1 cellular context compared by ENCODE assay signal in the genomic region with DNA sequence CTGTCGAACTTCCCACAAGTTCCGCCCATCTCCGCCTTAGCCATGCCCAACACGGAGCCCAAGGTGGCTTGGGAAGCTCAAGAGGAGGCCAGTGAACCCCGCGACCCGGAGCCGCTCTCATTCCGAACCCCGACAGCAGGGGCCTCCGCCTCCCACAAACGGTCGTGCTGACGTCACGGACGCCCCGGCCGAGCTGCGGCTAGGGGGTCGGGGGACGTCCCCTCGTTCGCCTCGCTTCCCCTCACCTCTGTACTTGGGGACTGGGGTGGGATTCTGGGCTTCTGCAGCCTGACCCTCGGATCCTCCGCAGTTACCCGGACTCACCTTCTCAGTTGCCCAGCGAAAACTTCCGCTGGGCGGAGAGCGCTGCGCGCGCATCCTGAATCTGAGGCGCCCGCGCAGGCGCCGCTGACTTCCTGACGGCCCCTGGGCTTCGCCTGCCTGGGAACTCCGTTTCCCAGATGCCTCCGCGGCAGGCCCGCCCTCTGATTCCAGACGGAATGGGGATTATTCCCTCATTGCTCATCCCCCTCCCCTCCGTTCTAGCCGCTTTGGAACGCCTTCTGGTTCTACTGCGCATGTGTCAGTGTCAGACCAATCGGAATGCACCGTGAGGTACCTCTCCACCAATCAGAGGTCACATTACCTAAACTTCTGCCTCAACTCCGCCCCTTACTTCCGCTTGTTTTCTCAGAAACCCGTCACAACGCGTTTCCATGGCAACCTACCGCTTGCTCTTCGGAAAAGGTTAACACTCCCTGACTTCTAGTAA.
TF ChIP-seq lines count a peak whose summit lies in the region.

A gene with protein sequence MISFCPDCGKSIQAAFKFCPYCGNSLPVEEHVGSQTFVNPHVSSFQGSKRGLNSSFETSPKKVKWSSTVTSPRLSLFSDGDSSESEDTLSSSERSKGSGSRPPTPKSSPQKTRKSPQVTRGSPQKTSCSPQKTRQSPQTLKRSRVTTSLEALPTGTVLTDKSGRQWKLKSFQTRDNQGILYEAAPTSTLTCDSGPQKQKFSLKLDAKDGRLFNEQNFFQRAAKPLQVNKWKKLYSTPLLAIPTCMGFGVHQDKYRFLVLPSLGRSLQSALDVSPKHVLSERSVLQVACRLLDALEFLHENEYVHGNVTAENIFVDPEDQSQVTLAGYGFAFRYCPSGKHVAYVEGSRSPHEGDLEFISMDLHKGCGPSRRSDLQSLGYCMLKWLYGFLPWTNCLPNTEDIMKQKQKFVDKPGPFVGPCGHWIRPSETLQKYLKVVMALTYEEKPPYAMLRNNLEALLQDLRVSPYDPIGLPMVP (minus strand): TSS at position 351 of the 772 bp plus-strand sequence. CDS start 9,210 bp downstream, outside the sequence.

TF ChIP-seq in SK-N-SH, 30 proteins besides CTCF, POLR2A, EP300 and RAD21 (continued from another document):
- TF ChIP-seq FOXM1 (IDR thresholded peaks at IDR 0.05; ENCODE audit: low read depth): no peak
- TF ChIP-seq CHD2 (IDR thresholded peaks at IDR 0.05; ENCODE audit: low read length, partially characterized antibody): no peak
- TF ChIP-seq MEF2A (IDR thresholded peaks at IDR 0.05; ENCODE audit: borderline replicate concordance, low read depth): no peak
- TF ChIP-seq, protein P1, sequence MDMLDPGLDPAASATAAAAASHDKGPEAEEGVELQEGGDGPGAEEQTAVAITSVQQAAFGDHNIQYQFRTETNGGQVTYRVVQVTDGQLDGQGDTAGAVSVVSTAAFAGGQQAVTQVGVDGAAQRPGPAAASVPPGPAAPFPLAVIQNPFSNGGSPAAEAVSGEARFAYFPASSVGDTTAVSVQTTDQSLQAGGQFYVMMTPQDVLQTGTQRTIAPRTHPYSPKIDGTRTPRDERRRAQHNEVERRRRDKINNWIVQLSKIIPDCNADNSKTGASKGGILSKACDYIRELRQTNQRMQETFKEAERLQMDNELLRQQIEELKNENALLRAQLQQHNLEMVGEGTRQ (IDR thresholded peaks at IDR 0.05; ENCODE audit: borderline replicate concordance, low read depth, low read length): no peak
- TF ChIP-seq, protein P2, sequence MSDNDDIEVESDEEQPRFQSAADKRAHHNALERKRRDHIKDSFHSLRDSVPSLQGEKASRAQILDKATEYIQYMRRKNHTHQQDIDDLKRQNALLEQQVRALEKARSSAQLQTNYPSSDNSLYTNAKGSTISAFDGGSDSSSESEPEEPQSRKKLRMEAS (IDR thresholded peaks at IDR 0.05; ENCODE audit: low read depth): no peak
- TF ChIP-seq RXRA (IDR thresholded peaks at IDR 0.05; ENCODE audit: borderline replicate concordance, low read depth): no peak
- TF ChIP-seq, protein P3, sequence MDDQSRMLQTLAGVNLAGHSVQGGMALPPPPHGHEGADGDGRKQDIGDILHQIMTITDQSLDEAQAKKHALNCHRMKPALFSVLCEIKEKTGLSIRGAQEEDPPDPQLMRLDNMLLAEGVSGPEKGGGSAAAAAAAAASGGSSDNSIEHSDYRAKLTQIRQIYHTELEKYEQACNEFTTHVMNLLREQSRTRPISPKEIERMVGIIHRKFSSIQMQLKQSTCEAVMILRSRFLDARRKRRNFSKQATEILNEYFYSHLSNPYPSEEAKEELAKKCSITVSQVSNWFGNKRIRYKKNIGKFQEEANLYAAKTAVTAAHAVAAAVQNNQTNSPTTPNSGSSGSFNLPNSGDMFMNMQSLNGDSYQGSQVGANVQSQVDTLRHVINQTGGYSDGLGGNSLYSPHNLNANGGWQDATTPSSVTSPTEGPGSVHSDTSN (IDR thresholded peaks at IDR 0.05): no peak
- TF ChIP-seq, protein P4, sequence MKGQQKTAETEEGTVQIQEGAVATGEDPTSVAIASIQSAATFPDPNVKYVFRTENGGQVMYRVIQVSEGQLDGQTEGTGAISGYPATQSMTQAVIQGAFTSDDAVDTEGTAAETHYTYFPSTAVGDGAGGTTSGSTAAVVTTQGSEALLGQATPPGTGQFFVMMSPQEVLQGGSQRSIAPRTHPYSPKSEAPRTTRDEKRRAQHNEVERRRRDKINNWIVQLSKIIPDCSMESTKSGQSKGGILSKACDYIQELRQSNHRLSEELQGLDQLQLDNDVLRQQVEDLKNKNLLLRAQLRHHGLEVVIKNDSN (IDR thresholded peaks at IDR 0.05; ENCODE audit: borderline replicate concordance, low read depth): no peak
- TF ChIP-seq JUND (IDR thresholded peaks at IDR 0.05): no peak
- TF ChIP-seq FOSL2 (IDR thresholded peaks at IDR 0.05; ENCODE audit: borderline replicate concordance, low read depth): no peak
- TF ChIP-seq, protein P5, sequence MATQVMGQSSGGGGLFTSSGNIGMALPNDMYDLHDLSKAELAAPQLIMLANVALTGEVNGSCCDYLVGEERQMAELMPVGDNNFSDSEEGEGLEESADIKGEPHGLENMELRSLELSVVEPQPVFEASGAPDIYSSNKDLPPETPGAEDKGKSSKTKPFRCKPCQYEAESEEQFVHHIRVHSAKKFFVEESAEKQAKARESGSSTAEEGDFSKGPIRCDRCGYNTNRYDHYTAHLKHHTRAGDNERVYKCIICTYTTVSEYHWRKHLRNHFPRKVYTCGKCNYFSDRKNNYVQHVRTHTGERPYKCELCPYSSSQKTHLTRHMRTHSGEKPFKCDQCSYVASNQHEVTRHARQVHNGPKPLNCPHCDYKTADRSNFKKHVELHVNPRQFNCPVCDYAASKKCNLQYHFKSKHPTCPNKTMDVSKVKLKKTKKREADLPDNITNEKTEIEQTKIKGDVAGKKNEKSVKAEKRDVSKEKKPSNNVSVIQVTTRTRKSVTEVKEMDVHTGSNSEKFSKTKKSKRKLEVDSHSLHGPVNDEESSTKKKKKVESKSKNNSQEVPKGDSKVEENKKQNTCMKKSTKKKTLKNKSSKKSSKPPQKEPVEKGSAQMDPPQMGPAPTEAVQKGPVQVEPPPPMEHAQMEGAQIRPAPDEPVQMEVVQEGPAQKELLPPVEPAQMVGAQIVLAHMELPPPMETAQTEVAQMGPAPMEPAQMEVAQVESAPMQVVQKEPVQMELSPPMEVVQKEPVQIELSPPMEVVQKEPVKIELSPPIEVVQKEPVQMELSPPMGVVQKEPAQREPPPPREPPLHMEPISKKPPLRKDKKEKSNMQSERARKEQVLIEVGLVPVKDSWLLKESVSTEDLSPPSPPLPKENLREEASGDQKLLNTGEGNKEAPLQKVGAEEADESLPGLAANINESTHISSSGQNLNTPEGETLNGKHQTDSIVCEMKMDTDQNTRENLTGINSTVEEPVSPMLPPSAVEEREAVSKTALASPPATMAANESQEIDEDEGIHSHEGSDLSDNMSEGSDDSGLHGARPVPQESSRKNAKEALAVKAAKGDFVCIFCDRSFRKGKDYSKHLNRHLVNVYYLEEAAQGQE (IDR thresholded peaks at IDR 0.05; ENCODE audit: low read depth, low read length): no peak
- no peak for TF ChIP-seq FOXJ3 (CRISPR knock-in tag; IDR thresholded peaks at IDR 0.05)
- TF ChIP-seq MXI1 (IDR thresholded peaks at IDR 0.05; ENCODE audit: low read depth, low read length): peak; percentile 11; the same call in 1 of the 2 replicates
TF ChIP-seq in SK-N-SH: peak in this region for 8.
